Comparison of ENCODE assay signal across 18 cellular contexts in genomic region chr2:3458396-3459184, GRCh38.
DNase-seq lines count a peak whose midpoint lies in the region; ATAC-seq and TF ChIP-seq lines count a peak whose summit lies in the region.
"Had no signal": no experiment of that assay in that cellular context is flagged by ENCODE, and none has a peak within 500 bp of the region (broad histone marks: within the 10 kb centered on the region; RNA-seq: fewer than 3 reads in every experiment).

No MANE protein-coding gene starts in this region.

- TF ChIP-seq CTCF in thyroid gland (IDR thresholded peaks at IDR 0.05) (no peak), GM20000 (IDR thresholded peaks at IDR 0.05; ENCODE audit: extremely low read depth, missing control alignments) (no peak)

- H3K4me1 ChIP-seq in thyroid gland: peaks cover 30 to 46% of the 10 kb centered on the region in 2 donors

- H3K27ac ChIP-seq in thyroid gland: peak overlapping the region; percentile 63 to 88 (median 86)
- H3K27ac ChIP-seq: cardiac muscle cell had no signal

- peaks cover 4 to 8% of the 10 kb centered on the region in 2 donors for H3K36me3 ChIP-seq in thyroid gland
- H3K36me3 ChIP-seq: cardiac muscle cell had no signal

- H3K4me3 ChIP-seq in thyroid gland (replicated peaks in 1 of 3): no peak overlapping the region
- H3K4me3 ChIP-seq: cardiac muscle cell, thoracic aorta had no signal

- ATAC-seq in Right ventricle myocardium inferior: no peak
- ATAC-seq: CD8-positive, alpha-beta T cell; stimulated activated naive B cell treated with anti-CD40 and anti-IgM and Interleukin-4, amounts not matched to agents 10 μg/mL and 1 μg/mL and 100 μg/mL, for 72 hours had no signal

- DNase-seq in cardiac septum (ENCODE audit: low spot score) (peak; percentile 63), Right ventricle myocardium inferior (ENCODE audit: missing footprints) (no peak), NCI-H2227 (lab: John Stamatoyannopoulos, UW; ENCODE audit: unreplicated experiment) (peak; percentile 23), erythroblast (lab: John Stamatoyannopoulos, UW) (peak; percentile 35 to 54), thyroid gland (no peak), hippocampal formation (lab: John Stamatoyannopoulos, UW) (no peak), GM20000 (ENCODE audit: low spot score) (no peak)
- DNase-seq: DMS79; HCEC 1CT; MM.1S; NCI-H1436; NCI-H2171; NCI-H526 treated with DMSO at 0.1 percent for 48 hours; stimulated activated CD4-positive, alpha-beta T cell treated with anti-CD3 and anti-CD28 coated beads, Interleukin-1b, Interleukin-23, amount 100 ng/mL, for 48 hours; stimulated activated naive B cell treated with anti-CD40 and anti-IgM and Interleukin-4, amounts not matched to agents 10 μg/mL and 1 μg/mL and 100 μg/mL, for 72 hours had no signal

- H3K9me3 ChIP-seq in thyroid gland: no peaks in the 10 kb centered on the region
- H3K9me3 ChIP-seq: thoracic aorta had no signal

- intact Hi-C loops in cardiac septum (cut with DNase I) (loop anchor here (2.0 kb wide), 1 partner anchor 34 kb away; no protein-coding TSS in a partner anchor), Right ventricle myocardium inferior (cut with DNase I) (loop anchor here (10.0 kb wide), 1 partner anchor 84 kb away; the partner anchor contains the start of genes EIPR1 and TRAPPC12), thyroid gland (cut with DNase I) (no loop called here)

- TF ChIP-seq POLR2A in erythroblast (IDR thresholded peaks at IDR 0.05; ENCODE audit: low read length) (no peak), thyroid gland (IDR thresholded peaks at IDR 0.05) (no peak)

- 84 to 85% methylated on average over 10 of the region's 10 CpGs for WGBS in thyroid gland, 2 donors

- H3K27me3 ChIP-seq in thyroid gland: no peaks in the 10 kb centered on the region
- H3K27me3 ChIP-seq: cardiac muscle cell had no signal

Comparison
In these comparisons a context has a peak if more than half of its experiments do, and no peak if none do; other contexts are left out.
1. DNase-seq: peak in cardiac septum (single experiment), NCI-H2227 (single experiment) and erythroblast (2 of 2); none in Right ventricle myocardium inferior (single experiment), thyroid gland (0 of 2), hippocampal formation (0 of 2) and GM20000 (single experiment).